In the genomic region with DNA sequence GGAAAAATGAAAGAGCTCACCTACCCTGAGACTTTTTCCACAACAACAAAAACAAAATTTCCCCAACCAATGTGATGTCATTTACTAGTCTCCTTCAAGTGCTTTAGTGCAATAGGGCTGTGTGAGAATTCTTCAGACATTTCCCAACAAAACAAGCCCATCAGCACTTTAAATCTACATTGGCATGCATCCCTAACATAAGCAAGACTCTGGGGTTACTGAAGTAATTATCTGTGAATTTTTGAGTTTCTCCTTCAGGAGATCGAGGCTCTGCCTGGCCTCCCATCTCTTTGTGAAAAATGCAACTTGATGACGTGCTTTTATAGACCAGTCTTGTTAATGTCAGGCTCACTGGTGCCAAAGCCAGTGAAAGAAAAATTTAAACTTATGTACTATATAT, we compare ENCODE assay signal across 18 cellular contexts.
"Had no signal": no experiment of that assay in that cellular context is flagged by ENCODE, and none has a peak within 500 bp of the region (broad histone marks: within the 10 kb centered on the region; RNA-seq: fewer than 3 reads in every experiment).

No MANE protein-coding gene starts in this region.

- ATAC-seq: foreskin keratinocyte; gastroesophageal sphincter; heart left ventricle; left cardiac atrium; left lung; left ventricle myocardium superior; lower lobe of right lung; naive thymus-derived CD4-positive, alpha-beta T cell had no signal

- H3K4me1 Mint-ChIP-seq: immature natural killer cell; naive thymus-derived CD4-positive, alpha-beta T cell had no signal

- H3K36me3 ChIP-seq: esophagus squamous epithelium, gastroesophageal sphincter, heart left ventricle, left lung, lower lobe of right lung had no signal

- H3K27ac ChIP-seq: coronary artery, dorsolateral prefrontal cortex, esophagus squamous epithelium, foreskin keratinocyte, gastroesophageal sphincter, heart left ventricle, hepatocyte, left lung, lower lobe of right lung had no signal

- H3K4me1 ChIP-seq: esophagus squamous epithelium, foreskin keratinocyte, gastroesophageal sphincter, left lung, lower lobe of right lung had no signal

- DNase-seq: dermis blood vessel endothelial cell; dorsolateral prefrontal cortex; effector CD4-positive, alpha-beta T cell; effector memory CD4-positive, alpha-beta T cell; esophagus squamous epithelium; foreskin keratinocyte; heart left ventricle; hypothalamus; immature natural killer cell; left cardiac atrium; left lung; left ventricle myocardium superior; lower lobe of right lung; midbrain; naive thymus-derived CD4-positive, alpha-beta T cell had no signal

- H3K27me3 ChIP-seq: dorsolateral prefrontal cortex, esophagus squamous epithelium, foreskin keratinocyte, gastroesophageal sphincter, heart left ventricle, left lung had no signal

- H2AFZ ChIP-seq: hepatocyte had no signal

- H3K4me3 Mint-ChIP-seq: immature natural killer cell; naive thymus-derived CD4-positive, alpha-beta T cell had no signal

- H3K4me2 ChIP-seq: hepatocyte had no signal

- H3K27ac Mint-ChIP-seq: immature natural killer cell; naive thymus-derived CD4-positive, alpha-beta T cell had no signal

- H3K9me3 ChIP-seq: gastroesophageal sphincter, lower lobe of right lung had no signal

- H3K4me3 ChIP-seq: coronary artery, dorsolateral prefrontal cortex, esophagus squamous epithelium, gastroesophageal sphincter, heart left ventricle, hepatocyte, left lung, lower lobe of right lung had no signal

- H3K36me3 Mint-ChIP-seq: naive thymus-derived CD4-positive, alpha-beta T cell had no signal
